In the genomic region with DNA sequence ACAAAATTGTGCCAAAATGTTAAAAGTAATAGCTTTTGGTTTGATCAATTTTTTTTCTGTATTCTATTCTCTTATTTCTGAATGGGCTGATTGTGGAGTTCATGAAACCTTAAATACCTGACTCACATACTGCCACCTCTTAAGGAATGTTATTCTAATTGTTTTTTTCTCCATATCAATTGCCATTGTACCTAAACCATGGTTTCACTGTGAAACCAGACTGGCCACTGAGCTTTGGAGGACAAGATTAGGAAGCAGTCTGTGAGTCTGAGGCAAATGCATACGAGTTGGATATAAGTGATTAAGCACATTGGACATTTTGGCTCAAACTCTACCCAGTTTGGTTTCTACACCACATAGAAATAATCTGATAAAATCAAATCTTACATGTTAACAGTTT, we compare ENCODE assay signal across 2 cellular contexts.
TF ChIP-seq lines count a peak whose summit lies in the region.

No MANE protein-coding gene starts in this region.

TF ChIP-seq in GM23338, 12 proteins besides CTCF, POLR2A, EP300 and RAD21 (continued from another document):
- TF ChIP-seq, protein P1, sequence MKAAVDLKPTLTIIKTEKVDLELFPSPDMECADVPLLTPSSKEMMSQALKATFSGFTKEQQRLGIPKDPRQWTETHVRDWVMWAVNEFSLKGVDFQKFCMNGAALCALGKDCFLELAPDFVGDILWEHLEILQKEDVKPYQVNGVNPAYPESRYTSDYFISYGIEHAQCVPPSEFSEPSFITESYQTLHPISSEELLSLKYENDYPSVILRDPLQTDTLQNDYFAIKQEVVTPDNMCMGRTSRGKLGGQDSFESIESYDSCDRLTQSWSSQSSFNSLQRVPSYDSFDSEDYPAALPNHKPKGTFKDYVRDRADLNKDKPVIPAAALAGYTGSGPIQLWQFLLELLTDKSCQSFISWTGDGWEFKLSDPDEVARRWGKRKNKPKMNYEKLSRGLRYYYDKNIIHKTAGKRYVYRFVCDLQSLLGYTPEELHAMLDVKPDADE (IDR thresholded peaks at IDR 0.05) = no peak
- no peak for TF ChIP-seq ZNF331 (CRISPR knock-in tag; IDR thresholded peaks at IDR 0.05; ENCODE audit: low read depth)
- TF ChIP-seq STAT1 (IDR thresholded peaks at IDR 0.05; ENCODE audit: unreplicated experiment) = no peak
- no peak for TF ChIP-seq EZH2 (IDR thresholded peaks at IDR 0.05; ENCODE audit: low read depth, unreplicated experiment)
- TF ChIP-seq, protein P2, sequence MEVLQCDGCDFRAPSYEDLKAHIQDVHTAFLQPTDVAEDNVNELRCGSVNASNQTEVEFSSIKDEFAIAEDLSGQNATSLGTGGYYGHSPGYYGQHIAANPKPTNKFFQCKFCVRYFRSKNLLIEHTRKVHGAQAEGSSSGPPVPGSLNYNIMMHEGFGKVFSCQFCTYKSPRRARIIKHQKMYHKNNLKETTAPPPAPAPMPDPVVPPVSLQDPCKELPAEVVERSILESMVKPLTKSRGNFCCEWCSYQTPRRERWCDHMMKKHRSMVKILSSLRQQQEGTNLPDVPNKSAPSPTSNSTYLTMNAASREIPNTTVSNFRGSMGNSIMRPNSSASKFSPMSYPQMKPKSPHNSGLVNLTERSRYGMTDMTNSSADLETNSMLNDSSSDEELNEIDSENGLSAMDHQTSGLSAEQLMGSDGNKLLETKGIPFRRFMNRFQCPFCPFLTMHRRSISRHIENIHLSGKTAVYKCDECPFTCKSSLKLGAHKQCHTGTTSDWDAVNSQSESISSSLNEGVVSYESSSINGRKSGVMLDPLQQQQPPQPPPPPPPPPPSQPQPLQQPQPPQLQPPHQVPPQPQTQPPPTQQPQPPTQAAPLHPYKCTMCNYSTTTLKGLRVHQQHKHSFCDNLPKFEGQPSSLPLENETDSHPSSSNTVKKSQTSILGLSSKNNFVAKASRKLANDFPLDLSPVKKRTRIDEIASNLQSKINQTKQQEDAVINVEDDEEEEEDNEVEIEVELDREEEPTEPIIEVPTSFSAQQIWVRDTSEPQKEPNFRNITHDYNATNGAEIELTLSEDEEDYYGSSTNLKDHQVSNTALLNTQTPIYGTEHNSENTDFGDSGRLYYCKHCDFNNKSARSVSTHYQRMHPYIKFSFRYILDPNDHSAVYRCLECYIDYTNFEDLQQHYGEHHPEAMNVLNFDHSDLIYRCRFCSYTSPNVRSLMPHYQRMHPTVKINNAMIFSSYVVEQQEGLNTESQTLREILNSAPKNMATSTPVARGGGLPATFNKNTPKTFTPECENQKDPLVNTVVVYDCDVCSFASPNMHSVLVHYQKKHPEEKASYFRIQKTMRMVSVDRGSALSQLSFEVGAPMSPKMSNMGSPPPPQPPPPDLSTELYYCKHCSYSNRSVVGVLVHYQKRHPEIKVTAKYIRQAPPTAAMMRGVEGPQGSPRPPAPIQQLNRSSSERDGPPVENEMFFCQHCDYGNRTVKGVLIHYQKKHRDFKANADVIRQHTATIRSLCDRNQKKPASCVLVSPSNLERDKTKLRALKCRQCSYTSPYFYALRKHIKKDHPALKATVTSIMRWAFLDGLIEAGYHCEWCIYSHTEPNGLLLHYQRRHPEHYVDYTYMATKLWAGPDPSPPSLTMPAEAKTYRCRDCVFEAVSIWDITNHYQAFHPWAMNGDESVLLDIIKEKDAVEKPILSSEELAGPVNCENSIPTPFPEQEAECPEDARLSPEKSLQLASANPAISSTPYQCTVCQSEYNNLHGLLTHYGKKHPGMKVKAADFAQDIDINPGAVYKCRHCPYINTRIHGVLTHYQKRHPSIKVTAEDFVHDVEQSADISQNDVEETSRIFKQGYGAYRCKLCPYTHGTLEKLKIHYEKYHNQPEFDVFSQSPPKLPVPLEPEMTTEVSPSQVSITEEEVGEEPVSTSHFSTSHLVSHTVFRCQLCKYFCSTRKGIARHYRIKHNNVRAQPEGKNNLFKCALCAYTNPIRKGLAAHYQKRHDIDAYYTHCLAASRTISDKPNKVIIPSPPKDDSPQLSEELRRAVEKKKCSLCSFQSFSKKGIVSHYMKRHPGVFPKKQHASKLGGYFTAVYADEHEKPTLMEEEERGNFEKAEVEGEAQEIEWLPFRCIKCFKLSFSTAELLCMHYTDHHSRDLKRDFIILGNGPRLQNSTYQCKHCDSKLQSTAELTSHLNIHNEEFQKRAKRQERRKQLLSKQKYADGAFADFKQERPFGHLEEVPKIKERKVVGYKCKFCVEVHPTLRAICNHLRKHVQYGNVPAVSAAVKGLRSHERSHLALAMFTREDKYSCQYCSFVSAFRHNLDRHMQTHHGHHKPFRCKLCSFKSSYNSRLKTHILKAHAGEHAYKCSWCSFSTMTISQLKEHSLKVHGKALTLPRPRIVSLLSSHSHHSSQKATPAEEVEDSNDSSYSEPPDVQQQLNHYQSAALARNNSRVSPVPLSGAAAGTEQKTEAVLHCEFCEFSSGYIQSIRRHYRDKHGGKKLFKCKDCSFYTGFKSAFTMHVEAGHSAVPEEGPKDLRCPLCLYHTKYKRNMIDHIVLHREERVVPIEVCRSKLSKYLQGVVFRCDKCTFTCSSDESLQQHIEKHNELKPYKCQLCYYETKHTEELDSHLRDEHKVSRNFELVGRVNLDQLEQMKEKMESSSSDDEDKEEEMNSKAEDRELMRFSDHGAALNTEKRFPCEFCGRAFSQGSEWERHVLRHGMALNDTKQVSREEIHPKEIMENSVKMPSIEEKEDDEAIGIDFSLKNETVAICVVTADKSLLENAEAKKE (CRISPR knock-in tag; IDR thresholded peaks at IDR 0.05) = no peak
- TF ChIP-seq EZH2phosphoT487 (IDR thresholded peaks at IDR 0.05; ENCODE audit: unreplicated experiment) = no peak
- TF ChIP-seq, protein P3, sequence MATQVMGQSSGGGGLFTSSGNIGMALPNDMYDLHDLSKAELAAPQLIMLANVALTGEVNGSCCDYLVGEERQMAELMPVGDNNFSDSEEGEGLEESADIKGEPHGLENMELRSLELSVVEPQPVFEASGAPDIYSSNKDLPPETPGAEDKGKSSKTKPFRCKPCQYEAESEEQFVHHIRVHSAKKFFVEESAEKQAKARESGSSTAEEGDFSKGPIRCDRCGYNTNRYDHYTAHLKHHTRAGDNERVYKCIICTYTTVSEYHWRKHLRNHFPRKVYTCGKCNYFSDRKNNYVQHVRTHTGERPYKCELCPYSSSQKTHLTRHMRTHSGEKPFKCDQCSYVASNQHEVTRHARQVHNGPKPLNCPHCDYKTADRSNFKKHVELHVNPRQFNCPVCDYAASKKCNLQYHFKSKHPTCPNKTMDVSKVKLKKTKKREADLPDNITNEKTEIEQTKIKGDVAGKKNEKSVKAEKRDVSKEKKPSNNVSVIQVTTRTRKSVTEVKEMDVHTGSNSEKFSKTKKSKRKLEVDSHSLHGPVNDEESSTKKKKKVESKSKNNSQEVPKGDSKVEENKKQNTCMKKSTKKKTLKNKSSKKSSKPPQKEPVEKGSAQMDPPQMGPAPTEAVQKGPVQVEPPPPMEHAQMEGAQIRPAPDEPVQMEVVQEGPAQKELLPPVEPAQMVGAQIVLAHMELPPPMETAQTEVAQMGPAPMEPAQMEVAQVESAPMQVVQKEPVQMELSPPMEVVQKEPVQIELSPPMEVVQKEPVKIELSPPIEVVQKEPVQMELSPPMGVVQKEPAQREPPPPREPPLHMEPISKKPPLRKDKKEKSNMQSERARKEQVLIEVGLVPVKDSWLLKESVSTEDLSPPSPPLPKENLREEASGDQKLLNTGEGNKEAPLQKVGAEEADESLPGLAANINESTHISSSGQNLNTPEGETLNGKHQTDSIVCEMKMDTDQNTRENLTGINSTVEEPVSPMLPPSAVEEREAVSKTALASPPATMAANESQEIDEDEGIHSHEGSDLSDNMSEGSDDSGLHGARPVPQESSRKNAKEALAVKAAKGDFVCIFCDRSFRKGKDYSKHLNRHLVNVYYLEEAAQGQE (IDR thresholded peaks at IDR 0.05; ENCODE audit: unreplicated experiment) = no peak
- no peak for TF ChIP-seq CREB1 (CRISPR knock-in tag; IDR thresholded peaks at IDR 0.05; ENCODE audit: low read depth)
TF ChIP-seq in GM23338: peak in this region for 0.

TF ChIP-seq in WTC11, 78 proteins besides CTCF, POLR2A, EP300 and RAD21 (continued from another document):
- TF ChIP-seq OVOL2 (CRISPR knock-in tag; IDR thresholded peaks at IDR 0.05; ENCODE audit: borderline replicate concordance) (no peak), FOXP1 (CRISPR knock-in tag; IDR thresholded peaks at IDR 0.05; ENCODE audit: borderline replicate concordance) (no peak), KAT7 (CRISPR knock-in tag; IDR thresholded peaks at IDR 0.05; ENCODE audit: borderline replicate concordance) (no peak), ESRRA (CRISPR knock-in tag; IDR thresholded peaks at IDR 0.05; ENCODE audit: borderline replicate concordance) (no peak)
- TF ChIP-seq, protein P4, sequence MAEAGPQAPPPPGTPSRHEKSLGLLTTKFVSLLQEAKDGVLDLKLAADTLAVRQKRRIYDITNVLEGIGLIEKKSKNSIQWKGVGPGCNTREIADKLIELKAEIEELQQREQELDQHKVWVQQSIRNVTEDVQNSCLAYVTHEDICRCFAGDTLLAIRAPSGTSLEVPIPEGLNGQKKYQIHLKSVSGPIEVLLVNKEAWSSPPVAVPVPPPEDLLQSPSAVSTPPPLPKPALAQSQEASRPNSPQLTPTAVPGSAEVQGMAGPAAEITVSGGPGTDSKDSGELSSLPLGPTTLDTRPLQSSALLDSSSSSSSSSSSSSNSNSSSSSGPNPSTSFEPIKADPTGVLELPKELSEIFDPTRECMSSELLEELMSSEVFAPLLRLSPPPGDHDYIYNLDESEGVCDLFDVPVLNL (CRISPR knock-in tag; IDR thresholded peaks at IDR 0.05; ENCODE audit: borderline replicate concordance, low read depth) = no peak
- TF ChIP-seq, protein P5, sequence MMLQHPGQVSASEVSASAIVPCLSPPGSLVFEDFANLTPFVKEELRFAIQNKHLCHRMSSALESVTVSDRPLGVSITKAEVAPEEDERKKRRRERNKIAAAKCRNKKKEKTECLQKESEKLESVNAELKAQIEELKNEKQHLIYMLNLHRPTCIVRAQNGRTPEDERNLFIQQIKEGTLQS (CRISPR knock-in tag; conservative IDR thresholded peaks at IDR 0.05) = no peak
- TF ChIP-seq, protein P6, sequence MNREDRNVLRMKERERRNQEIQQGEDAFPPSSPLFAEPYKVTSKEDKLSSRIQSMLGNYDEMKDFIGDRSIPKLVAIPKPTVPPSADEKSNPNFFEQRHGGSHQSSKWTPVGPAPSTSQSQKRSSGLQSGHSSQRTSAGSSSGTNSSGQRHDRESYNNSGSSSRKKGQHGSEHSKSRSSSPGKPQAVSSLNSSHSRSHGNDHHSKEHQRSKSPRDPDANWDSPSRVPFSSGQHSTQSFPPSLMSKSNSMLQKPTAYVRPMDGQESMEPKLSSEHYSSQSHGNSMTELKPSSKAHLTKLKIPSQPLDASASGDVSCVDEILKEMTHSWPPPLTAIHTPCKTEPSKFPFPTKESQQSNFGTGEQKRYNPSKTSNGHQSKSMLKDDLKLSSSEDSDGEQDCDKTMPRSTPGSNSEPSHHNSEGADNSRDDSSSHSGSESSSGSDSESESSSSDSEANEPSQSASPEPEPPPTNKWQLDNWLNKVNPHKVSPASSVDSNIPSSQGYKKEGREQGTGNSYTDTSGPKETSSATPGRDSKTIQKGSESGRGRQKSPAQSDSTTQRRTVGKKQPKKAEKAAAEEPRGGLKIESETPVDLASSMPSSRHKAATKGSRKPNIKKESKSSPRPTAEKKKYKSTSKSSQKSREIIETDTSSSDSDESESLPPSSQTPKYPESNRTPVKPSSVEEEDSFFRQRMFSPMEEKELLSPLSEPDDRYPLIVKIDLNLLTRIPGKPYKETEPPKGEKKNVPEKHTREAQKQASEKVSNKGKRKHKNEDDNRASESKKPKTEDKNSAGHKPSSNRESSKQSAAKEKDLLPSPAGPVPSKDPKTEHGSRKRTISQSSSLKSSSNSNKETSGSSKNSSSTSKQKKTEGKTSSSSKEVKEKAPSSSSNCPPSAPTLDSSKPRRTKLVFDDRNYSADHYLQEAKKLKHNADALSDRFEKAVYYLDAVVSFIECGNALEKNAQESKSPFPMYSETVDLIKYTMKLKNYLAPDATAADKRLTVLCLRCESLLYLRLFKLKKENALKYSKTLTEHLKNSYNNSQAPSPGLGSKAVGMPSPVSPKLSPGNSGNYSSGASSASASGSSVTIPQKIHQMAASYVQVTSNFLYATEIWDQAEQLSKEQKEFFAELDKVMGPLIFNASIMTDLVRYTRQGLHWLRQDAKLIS (CRISPR knock-in tag; IDR thresholded peaks at IDR 0.05; ENCODE audit: borderline replicate concordance) = no peak
